Comparison of ENCODE assay signal across 15 cellular contexts in the genomic region with DNA sequence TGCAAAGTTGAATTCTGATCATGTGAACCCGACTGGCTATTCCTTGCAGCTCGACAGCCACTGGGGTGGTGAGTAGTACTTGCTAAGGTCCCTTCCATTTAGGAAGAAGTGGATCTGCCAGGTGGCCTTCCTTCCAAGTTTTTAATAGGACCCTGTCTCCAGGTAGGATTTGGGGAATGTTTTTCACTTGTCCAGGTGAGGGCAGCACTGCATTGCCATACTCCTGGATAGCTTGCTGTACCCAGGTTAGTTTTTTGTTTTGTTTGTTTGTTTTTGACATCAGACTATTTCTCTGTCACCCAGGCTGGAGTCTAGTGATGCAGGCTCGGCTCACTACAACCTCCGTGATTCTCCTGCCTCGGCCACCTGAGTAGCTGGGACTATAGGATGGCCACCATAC. TPM values are rescaled to one million over a fixed set of nuclear protein-coding genes. Genes with fewer than 3 reads are reported as not detected.
A peak's percentile ranks its signal among the peaks of the same experiment; 100 is the strongest.
DNase-seq lines count a peak whose midpoint lies in the region; ATAC-seq, FAIRE-seq and TF ChIP-seq lines count a peak whose summit lies in the region.
"Had no signal": no experiment of that assay in that cellular context is flagged by ENCODE, and none has a peak within 500 bp of the region (broad histone marks: within the 10 kb centered on the region; RNA-seq: fewer than 3 reads in every experiment).

No MANE protein-coding gene starts in this region.

- TF ChIP-seq POLR2A in A549 (IDR thresholded peaks at IDR 0.05; ENCODE audit: low read length) = no peak

- WGBS in A549 (ENCODE audit: missing lambda C conversion rate) = 38% methylated on average over 5 of the region's 5 CpGs

- H3K27ac ChIP-seq in A549 = no peak overlapping the region
- H3K27ac ChIP-seq in OCI-LY3 (ENCODE audit: low read length) = no peak overlapping the region
- H3K27ac ChIP-seq in kidney (ENCODE audit: low read depth in 2 of 2, low read length in 2 of 2) = no peak overlapping the region
- H3K27ac ChIP-seq: transverse colon had no signal

- TF ChIP-seq CTCF in A549 (IDR thresholded peaks at IDR 0.05) = 0 out of 3 replicates have a peak, but pooled peaks have one; percentile 16
- peak; percentile 4 for TF ChIP-seq CTCF in GM13976 (IDR thresholded peaks at IDR 0.05; ENCODE audit: borderline replicate concordance, control extremely low read depth, extremely low read depth, insufficient read depth, missing control alignments)
- peak; percentile 45 for TF ChIP-seq CTCF in OCI-LY3 (IDR thresholded peaks at IDR 0.05; ENCODE audit: low read depth, low read length)
- TF ChIP-seq CTCF in epithelial cell of esophagus (IDR thresholded peaks at IDR 0.05; ENCODE audit: insufficient read depth, low read depth, low read length, missing control alignments) = peak; percentile 50
- TF ChIP-seq CTCF in D721Med (IDR thresholded peaks at IDR 0.05; ENCODE audit: insufficient read depth, missing control alignments) = no peak
- no peak for TF ChIP-seq CTCF in kidney (IDR thresholded peaks at IDR 0.05; ENCODE audit: borderline replicate concordance, extremely low read depth, insufficient read depth)

- in situ Hi-C loops in GM13976 (cut with MboI; ENCODE audit: low sequenced_read_pairs, unreplicated experiment) = no loop called here

- H4K20me1 ChIP-seq in OCI-LY3 (ENCODE audit: insufficient read depth, low read length) = no peaks in the 10 kb centered on the region

- TF ChIP-seq RAD21 in A549 (conservative IDR thresholded peaks at IDR 0.05 in 1 of 2, IDR thresholded peaks at IDR 0.05 in 1 of 2) = no peak; a peak in 1 of 5 replicates

- H3K4me3 ChIP-seq in A549 = no peak overlapping the region
- H3K4me3 ChIP-seq in OCI-LY3 (ENCODE audit: low read length) = no peak overlapping the region
- no peak overlapping the region for H3K4me3 ChIP-seq in epithelial cell of esophagus (ENCODE audit: low read length)
- no peak overlapping the region for H3K4me3 ChIP-seq in kidney (ENCODE audit: low read length in 2 of 2)
- H3K4me3 ChIP-seq: transverse colon had no signal

- H3K79me2 ChIP-seq in OCI-LY3 (ENCODE audit: low read length) = no peaks in the 10 kb centered on the region

- H3K4me1 ChIP-seq in A549 (no peaks in the 10 kb centered on the region), OCI-LY3 (ENCODE audit: low read length) (no peaks in the 10 kb centered on the region), kidney (ENCODE audit: control insufficient read depth in 1 of 2, insufficient read depth in 1 of 2, low read depth in 1 of 2, low read length in 2 of 2) (no peaks in the 10 kb centered on the region)
- H3K4me1 ChIP-seq: transverse colon had no signal

- no peaks in the 10 kb centered on the region for H3K27me3 ChIP-seq in OCI-LY3 (ENCODE audit: low read depth, low read length)
- H3K27me3 ChIP-seq: transverse colon had no signal

- H3K4me2 ChIP-seq in A549 (no peak overlapping the region), OCI-LY3 (ENCODE audit: low read length) (no peak overlapping the region)

- H3K9ac ChIP-seq in OCI-LY3 (ENCODE audit: low read length) (no peak overlapping the region), kidney (ENCODE audit: low read length in 2 of 2) (no peak overlapping the region)

- TF ChIP-seq EP300 in A549 (IDR thresholded peaks at IDR 0.05) = no peak

- DNase-seq in A549 (ENCODE audit: low read depth in 1 of 2, low spot score in 1 of 2) (peak; percentile 1 to 4), GM13976 (ENCODE audit: low spot score) (no peak), epithelial cell of esophagus (ENCODE audit: low read depth) (peak; percentile 17), D721Med (ENCODE audit: insufficient read length, low spot score) (no peak), kidney (no peak)
- DNase-seq: AML-193, KG1, NCI-H345, transverse colon had no signal

- POLR2A ChIA-PET in A549 (lab: Yijun Ruan, JAX) = no interaction called here

- no peaks in the 10 kb centered on the region for H3K9me3 ChIP-seq in A549
- no peaks in the 10 kb centered on the region for H3K9me3 ChIP-seq in OCI-LY3 (ENCODE audit: insufficient read depth, low read length)
- H3K9me3 ChIP-seq in kidney (ENCODE audit: control insufficient read depth in 1 of 2, low read length in 2 of 2) = no peaks in the 10 kb centered on the region
- H3K9me3 ChIP-seq: transverse colon had no signal

- intact Hi-C loops in kidney (cut with DNase I) = no loop called here

- FAIRE-seq in A549 (lab: Jason Lieb, UNC) (no peak), D721Med (lab: Jason Lieb, UNC) (no peak), kidney (lab: Jason Lieb, UNC) (no peak)

- H2AFZ ChIP-seq in OCI-LY3 (ENCODE audit: low read depth, low read length) = no peak overlapping the region

- CTCF ChIA-PET in A549 (lab: Yijun Ruan, JAX) = interaction anchor here (0.6 to 1.0 kb wide), 2 partner anchors 12 to 37 kb away, joined by 3 read pairs; no protein-coding TSS in a partner anchor

- H3K36me3 ChIP-seq in OCI-LY3 (replicated peaks; ENCODE audit: low read depth, low read length) (no peaks in the 10 kb centered on the region), kidney (ENCODE audit: control insufficient read depth in 1 of 2, insufficient read depth in 2 of 2, low read length in 2 of 2) (no peaks in the 10 kb centered on the region)
- H3K36me3 ChIP-seq: transverse colon had no signal

- ATAC-seq in A549 (peak in 1 of 2 experiments; percentile 37; a peak in 2 of 6 replicates), GM18520 (IDR thresholded peaks at IDR 0.05; ENCODE audit: unreplicated experiment) (no peak), GM21526 (IDR thresholded peaks at IDR 0.05; ENCODE audit: low FRiP score, unreplicated experiment) (no peak)
- ATAC-seq: sciatic nerve had no signal

TF ChIP-seq in A549, 52 proteins besides CTCF, POLR2A, EP300 and RAD21:
- TF ChIP-seq EHMT2 (IDR thresholded peaks at IDR 0.05; ENCODE audit: low read depth) = no peak

RNA-seq across cellular contexts. Expression of gene SAGE1, which starts 29.8 kb away (rescaled TPM):
- polyA plus RNA-seq in A549 (2011; rRNA removed) = 0.06 and 0.09 TPM in 2 replicates
- 0.01 and 0.03 TPM in 2 replicates for polyA plus RNA-seq in A549 (2012; cell fraction: cytosol; rRNA removed)
- 0.01 TPM in 1 of 2 replicates, not detected in the other for polyA plus RNA-seq in A549 (2012; cell fraction: nucleus; rRNA removed)
- polyA plus RNA-seq in A549 (2017; fragmentation: RNase III; extraction: RNeasy Plus Mini Kit Qiagen cat#74134 plus additional on column Dnase treatment) = 0.03 to 0.05 TPM (median 0.04 TPM) in 3 replicates
- not detected in 2 replicates for polyA minus RNA-seq in A549 (2011; rRNA and poly(A)+ RNA removed)
- total RNA-seq in kidney = not detected
- polyA plus RNA-seq in kidney (ENCODE audit: insufficient read depth, low read depth, low replicate concordance) = not detected
- total RNA-seq: activated T-helper 2 cell treated with anti-CD3 and anti-CD28 coated beads, Interferon-gamma antibody, Interleukin-2, Interleukin-4, amounts not matched to agents 10 μg/mL and 5 μg/mL and 100 μg/mL, durations not matched to agents 14 hours and 24 hours and 36 hours; H4; sciatic nerve; transverse colon had no signal

RNA-seq across cellular contexts. Expression of gene CT45A10, which starts 30.1 kb away (rescaled TPM):
- polyA plus RNA-seq in A549 (2011; rRNA removed) = 0.16 and 0.22 TPM in 2 replicates
- not detected in 2 replicates for polyA plus RNA-seq in A549 (2012; cell fraction: cytosol; rRNA removed)
- polyA plus RNA-seq in A549 (2012; cell fraction: nucleus; rRNA removed) = not detected in 2 replicates
- not detected in 3 replicates for polyA plus RNA-seq in A549 (2017; fragmentation: RNase III; extraction: RNeasy Plus Mini Kit Qiagen cat#74134 plus additional on column Dnase treatment)
- not detected in 2 replicates for polyA minus RNA-seq in A549 (2011; rRNA and poly(A)+ RNA removed)
- total RNA-seq in kidney = not detected
- polyA plus RNA-seq in kidney (ENCODE audit: insufficient read depth, low read depth, low replicate concordance) = not detected
- total RNA-seq: activated T-helper 2 cell treated with anti-CD3 and anti-CD28 coated beads, Interferon-gamma antibody, Interleukin-2, Interleukin-4, amounts not matched to agents 10 μg/mL and 5 μg/mL and 100 μg/mL, durations not matched to agents 14 hours and 24 hours and 36 hours; sciatic nerve; transverse colon had no signal

RNA-seq across cellular contexts. Expression of gene MMGT1, which starts 50.4 kb away (rescaled TPM):
- polyA plus RNA-seq in A549 (2011; rRNA removed) (26.1 and 35.6 TPM in 2 replicates), A549 (2017; fragmentation: RNase III; extraction: RNeasy Plus Mini Kit Qiagen cat#74134 plus additional on column Dnase treatment) (15.0 to 16.2 TPM (median 15.1 TPM) in 3 replicates), kidney (ENCODE audit: insufficient read depth, low read depth, low replicate concordance) (15.3 TPM)
- polyA plus RNA-seq in A549 (2012; cell fraction: cytosol; rRNA removed) = 6.2 and 6.5 TPM in 2 replicates
- 2.1 and 3.2 TPM in 2 replicates for polyA plus RNA-seq in A549 (2012; cell fraction: nucleus; rRNA removed)
- polyA minus RNA-seq in A549 (2011; rRNA and poly(A)+ RNA removed) = 11.4 and 14.0 TPM in 2 replicates
- total RNA-seq in kidney = 30.9 TPM

RNA-seq across cellular contexts. Expression of gene CT45A9, which starts 51.7 kb away (rescaled TPM):
- not detected in 2 replicates for polyA plus RNA-seq in A549 (2011; rRNA removed)
- polyA plus RNA-seq in A549 (2012; cell fraction: cytosol; rRNA removed) = not detected in 2 replicates
- polyA plus RNA-seq in A549 (2012; cell fraction: nucleus; rRNA removed) = not detected in 2 replicates
- not detected in 3 replicates for polyA plus RNA-seq in A549 (2017; fragmentation: RNase III; extraction: RNeasy Plus Mini Kit Qiagen cat#74134 plus additional on column Dnase treatment)
- polyA minus RNA-seq in A549 (2011; rRNA and poly(A)+ RNA removed) = not detected in 2 replicates
- not detected for total RNA-seq in kidney
- not detected for polyA plus RNA-seq in kidney (ENCODE audit: insufficient read depth, low read depth, low replicate concordance)
- total RNA-seq: activated T-helper 2 cell treated with anti-CD3 and anti-CD28 coated beads, Interferon-gamma antibody, Interleukin-2, Interleukin-4, amounts not matched to agents 10 μg/mL and 5 μg/mL and 100 μg/mL, durations not matched to agents 14 hours and 24 hours and 36 hours; H4; sciatic nerve; transverse colon had no signal

Comparison
In these comparisons a context has a peak if more than half of its experiments do, and no peak if none do; other contexts are left out.
1. DNase-seq: peak in A549 (2 of 2) and epithelial cell of esophagus (single experiment); none in GM13976 (single experiment), D721Med (single experiment) and kidney (single experiment).
2. CTCF ChIP-seq: peak in A549 (single experiment), GM13976 (single experiment), OCI-LY3 (single experiment) and epithelial cell of esophagus (single experiment); none in D721Med (single experiment) and kidney (single experiment).